ENCODE assay signal across 23 cellular contexts in genomic region chr5:161925960-161926359, GRCh38.
A peak's percentile ranks its signal among the peaks of the same experiment; 100 is the strongest.
DNase-seq lines count a peak whose midpoint lies in the region; ATAC-seq and TF ChIP-seq lines count a peak whose summit lies in the region.
"Had no signal": no experiment of that assay in that cellular context is flagged by ENCODE, and none has a peak within 500 bp of the region (broad histone marks: within the 10 kb centered on the region; RNA-seq: fewer than 3 reads in every experiment).

No MANE protein-coding gene starts in this region.

- H3K36me3 ChIP-seq in mammary epithelial cell (ENCODE audit: insufficient read depth, low read length): no peaks in the 10 kb centered on the region
- H3K36me3 ChIP-seq in GM23338 (ENCODE audit: insufficient read depth): no peaks in the 10 kb centered on the region
- no peaks in the 10 kb centered on the region for H3K36me3 ChIP-seq in OCI-LY3 (replicated peaks; ENCODE audit: low read depth, low read length)
- H3K36me3 ChIP-seq: ascending aorta; BLaER1 treated with 17β-estradiol and CSF1 and Interleukin-3, amounts not matched to agents 10 nM and 100 nM; gastroesophageal sphincter; suprapubic skin had no signal

- peak; percentile 21 for DNase-seq in MCF 10A (ENCODE audit: unreplicated experiment)
- no peak for DNase-seq in mammary epithelial cell
- peak; percentile 21 for DNase-seq in GM23338 (ENCODE audit: low spot score)
- no peak for DNase-seq in stimulated activated naive CD8-positive, alpha-beta T cell treated with anti-CD3 and anti-CD28 coated beads, Interleukin-15, amount 100 ng/mL, for 72 hours
- DNase-seq in effector CD8-positive, alpha-beta T cell (lab: John Stamatoyannopoulos, UW): no peak
- DNase-seq in foreskin melanocyte: no peak
- DNase-seq: activated CD8-positive, alpha-beta memory T cell treated with anti-CD3 and anti-CD28 coated beads, Interleukin-2, amount 50 U/mL, for 4 hours; activated naive CD8-positive, alpha-beta T cell treated with anti-CD3 and anti-CD28 coated beads for 36 hours; Calu3; caudate nucleus; islet precursor cell; NCI-H2171 treated with DMSO at 0.1 percent for 48 hours; NCI-H524 treated with DMSO at 0.1 percent for 48 hours; stimulated activated CD4-positive, alpha-beta T cell treated with anti-CD3 and anti-CD28 coated beads, Interleukin-1b, Interleukin-23, amount 100 ng/mL, for 48 hours; T-helper 17 cell had no signal

- H3K27me3 Mint-ChIP-seq in MCF 10A (ENCODE audit: insufficient read depth, unreplicated experiment) (peaks cover 66% of the 10 kb centered on the region), GM23338 (ENCODE audit: insufficient read depth, low read depth, poor library complexity) (no peaks in the 10 kb centered on the region)
- no peaks in the 10 kb centered on the region for H3K27me3 Mint-ChIP-seq in stimulated activated naive CD8-positive, alpha-beta T cell treated with anti-CD3 and anti-CD28 coated beads, Interleukin-15, amount 100 ng/mL, for 72 hours
- H3K27me3 Mint-ChIP-seq: activated naive CD8-positive, alpha-beta T cell treated with anti-CD3 and anti-CD28 coated beads for 36 hours; natural killer cell treated with Interleukin-12 subunit alpha and Interleukin-12 subunit beta and Interleukin-15 and Interleukin-18, amount 100 ng/mL, for 72 hours; T-helper 17 cell had no signal

- H3K27ac Mint-ChIP-seq in MCF 10A (ENCODE audit: low read depth, unreplicated experiment): no peak overlapping the region
- H3K27ac Mint-ChIP-seq in GM23338: no peak overlapping the region
- H3K27ac Mint-ChIP-seq in stimulated activated naive CD8-positive, alpha-beta T cell treated with anti-CD3 and anti-CD28 coated beads, Interleukin-15, amount 100 ng/mL, for 72 hours: no peak overlapping the region
- H3K27ac Mint-ChIP-seq: activated naive CD8-positive, alpha-beta T cell treated with anti-CD3 and anti-CD28 coated beads for 36 hours; activated T-helper 2 cell treated with anti-CD3 and anti-CD28 coated beads, Interferon-gamma antibody, Interleukin-2, Interleukin-4, amounts not matched to agents 10 μg/mL and 5 μg/mL and 100 μg/mL, durations not matched to agents 14 hours and 24 hours and 36 hours; natural killer cell treated with Interleukin-12 subunit alpha and Interleukin-12 subunit beta and Interleukin-15 and Interleukin-18, amount 100 ng/mL, for 72 hours; T-helper 17 cell had no signal

- no peak for ATAC-seq in GM23338
- no peak for ATAC-seq in stimulated activated naive CD8-positive, alpha-beta T cell treated with anti-CD3 and anti-CD28 coated beads, Interleukin-15, amount 100 ng/mL, for 72 hours
- ATAC-seq: gastroesophageal sphincter; natural killer cell treated with Interleukin-12 subunit alpha and Interleukin-12 subunit beta and Interleukin-15 and Interleukin-18, amount 100 ng/mL, for 72 hours; T-helper 17 cell had no signal

- no peaks in the 10 kb centered on the region for H3F3A ChIP-seq in GM23338 (replicated peaks; ENCODE audit: low read depth)

- in situ Hi-C loops in mammary epithelial cell (cut with MboI; ENCODE audit: low sequenced_read_pairs in 2 of 2): no loop called here

- no peaks in the 10 kb centered on the region for H4K20me1 ChIP-seq in mammary epithelial cell (ENCODE audit: insufficient read depth, low read length)
- H4K20me1 ChIP-seq in GM23338 (replicated peaks; ENCODE audit: insufficient read depth): no peaks in the 10 kb centered on the region
- H4K20me1 ChIP-seq in OCI-LY3 (ENCODE audit: insufficient read depth, low read length): no peaks in the 10 kb centered on the region
- H4K20me1 ChIP-seq: BLaER1 treated with 17β-estradiol and CSF1 and Interleukin-3, amounts not matched to agents 10 nM and 100 nM had no signal

- H3K27me3 ChIP-seq in mammary epithelial cell (ENCODE audit: insufficient read depth, low read length): no peaks in the 10 kb centered on the region
- H3K27me3 ChIP-seq in GM23338 (ENCODE audit: insufficient read depth): no peaks in the 10 kb centered on the region
- no peaks in the 10 kb centered on the region for H3K27me3 ChIP-seq in OCI-LY3 (ENCODE audit: low read depth, low read length)
- H3K27me3 ChIP-seq: ascending aorta; BLaER1 treated with 17β-estradiol and CSF1 and Interleukin-3, amounts not matched to agents 10 nM and 100 nM; gastroesophageal sphincter; suprapubic skin had no signal

- no peaks in the 10 kb centered on the region for H3K4me1 ChIP-seq in mammary epithelial cell (ENCODE audit: insufficient read depth, low read length)
- H3K4me1 ChIP-seq in GM23338 (ENCODE audit: insufficient read depth): no peaks in the 10 kb centered on the region
- no peaks in the 10 kb centered on the region for H3K4me1 ChIP-seq in OCI-LY3 (ENCODE audit: low read length)
- H3K4me1 ChIP-seq: ascending aorta; BLaER1 treated with 17β-estradiol and CSF1 and Interleukin-3, amounts not matched to agents 10 nM and 100 nM; gastroesophageal sphincter; suprapubic skin had no signal

- H3K9me3 Mint-ChIP-seq in MCF 10A (ENCODE audit: unreplicated experiment) (peaks cover 7% of the 10 kb centered on the region), GM23338 (peaks cover 21% of the 10 kb centered on the region)
- H3K9me3 Mint-ChIP-seq in stimulated activated naive CD8-positive, alpha-beta T cell treated with anti-CD3 and anti-CD28 coated beads, Interleukin-15, amount 100 ng/mL, for 72 hours: peaks cover 10 to 15% of the 10 kb centered on the region in 2 donors

- CTCF ChIA-PET in MCF 10A (lab: Yijun Ruan, JAX): interaction anchor here (0.6 to 1.0 kb wide), 3 partner anchors 15 to 1482 kb away, joined by 3 read pairs; no protein-coding TSS in a partner anchor
- CTCF ChIA-PET in mammary epithelial cell (lab: Charles Lee; ENCODE audit: low non-redundant PET): no interaction called here

- no peak overlapping the region for H3K9ac ChIP-seq in mammary epithelial cell (ENCODE audit: insufficient read depth, low read length)
- H3K9ac ChIP-seq in OCI-LY3 (ENCODE audit: low read length): no peak overlapping the region
- H3K9ac ChIP-seq: BLaER1 treated with 17β-estradiol and CSF1 and Interleukin-3, amounts not matched to agents 10 nM and 100 nM had no signal

- POLR2A ChIA-PET in MCF 10A (lab: Yijun Ruan, JAX): interaction anchor here (0.8 kb wide), 1 partner anchor 15 kb away, joined by 3 read pairs; no protein-coding TSS in a partner anchor

- H3K4me3 Mint-ChIP-seq in MCF 10A (ENCODE audit: unreplicated experiment) (no peak overlapping the region), GM23338 (no peak overlapping the region)
- no peak overlapping the region for H3K4me3 Mint-ChIP-seq in stimulated activated naive CD8-positive, alpha-beta T cell treated with anti-CD3 and anti-CD28 coated beads, Interleukin-15, amount 100 ng/mL, for 72 hours
- H3K4me3 Mint-ChIP-seq: activated naive CD8-positive, alpha-beta T cell treated with anti-CD3 and anti-CD28 coated beads for 36 hours; natural killer cell treated with Interleukin-12 subunit alpha and Interleukin-12 subunit beta and Interleukin-15 and Interleukin-18, amount 100 ng/mL, for 72 hours; T-helper 17 cell had no signal

- dilution Hi-C loops in mammary epithelial cell (cut with HindIII; ENCODE audit: low sequenced_read_pairs): no loop called here

- BruUV-seq in MCF 10A (replicated peaks; lab: Mats Ljungman, UMichigan): no TSS peak
- no TSS peak for BruUV-seq in mammary epithelial cell (replicated peaks; lab: Mats Ljungman, UMichigan)

- H3K79me2 ChIP-seq in mammary epithelial cell (ENCODE audit: insufficient read depth, low read length) (no peaks in the 10 kb centered on the region), GM23338 (replicated peaks; ENCODE audit: insufficient read depth) (no peaks in the 10 kb centered on the region), OCI-LY3 (ENCODE audit: low read length) (no peaks in the 10 kb centered on the region)

- no peak overlapping the region for H3K4me2 ChIP-seq in mammary epithelial cell (ENCODE audit: insufficient read depth, low read depth, low read length)
- H3K4me2 ChIP-seq in GM23338: no peak overlapping the region
- H3K4me2 ChIP-seq in OCI-LY3 (ENCODE audit: low read length): no peak overlapping the region
- H3K4me2 ChIP-seq: BLaER1 treated with 17β-estradiol and CSF1 and Interleukin-3, amounts not matched to agents 10 nM and 100 nM had no signal

- TF ChIP-seq CTCF in MCF 10A (IDR thresholded peaks at IDR 0.05; ENCODE audit: unreplicated experiment) (peak; percentile 8), mammary epithelial cell (conservative IDR thresholded peaks at IDR 0.05 in 1 of 2, IDR thresholded peaks at IDR 0.05 in 1 of 2; ENCODE audit: extremely low read depth in 1 of 2, insufficient read depth in 1 of 2, low read depth in 1 of 2, low read length in 2 of 2) (no peak), GM23338 (conservative IDR thresholded peaks at IDR 0.05; ENCODE audit: low read depth in 2 of 2) (peak; percentile 32 to 57), OCI-LY3 (IDR thresholded peaks at IDR 0.05; ENCODE audit: low read depth, low read length) (0 out of 2 replicates have a peak, but pooled peaks have one; percentile 11)

- H3K4me3 ChIP-seq in mammary epithelial cell (replicated peaks in 1 of 3; ENCODE audit: insufficient read depth in 1 of 3, low read depth in 2 of 3, low read length in 3 of 3) (no peak overlapping the region), GM23338 (no peak overlapping the region), OCI-LY3 (ENCODE audit: low read length) (no peak overlapping the region)
- H3K4me3 ChIP-seq: ascending aorta; BLaER1 treated with 17β-estradiol and CSF1 and Interleukin-3, amounts not matched to agents 10 nM and 100 nM; gastroesophageal sphincter; skin epidermis; suprapubic skin had no signal

- no peaks in the 10 kb centered on the region for H3K36me3 Mint-ChIP-seq in MCF 10A (ENCODE audit: insufficient read depth, unreplicated experiment)
- H3K36me3 Mint-ChIP-seq in GM23338 (ENCODE audit: low read depth): peaks cover 15% of the 10 kb centered on the region; the same call in 2 of the 3 replicates
- H3K36me3 Mint-ChIP-seq: activated naive CD8-positive, alpha-beta T cell treated with anti-CD3 and anti-CD28 coated beads for 36 hours; natural killer cell treated with Interleukin-12 subunit alpha and Interleukin-12 subunit beta and Interleukin-15 and Interleukin-18, amount 100 ng/mL, for 72 hours had no signal

- H3K27ac ChIP-seq in mammary epithelial cell (ENCODE audit: insufficient read depth, low read depth, low read length) (no peak overlapping the region), GM23338 (ENCODE audit: low read depth) (no peak overlapping the region), OCI-LY3 (ENCODE audit: low read length) (no peak overlapping the region)
- H3K27ac ChIP-seq: ascending aorta; BLaER1 treated with 17β-estradiol and CSF1 and Interleukin-3, amounts not matched to agents 10 nM and 100 nM; gastroesophageal sphincter; skin epidermis; suprapubic skin had no signal

- intact Hi-C loops in MCF 10A (cut with micrococcal nuclease) (no loop called here), mammary epithelial cell (cut with micrococcal nuclease) (no loop called here)

- H3K9me2 ChIP-seq in GM23338 (ENCODE audit: insufficient read depth): no peaks in the 10 kb centered on the region

- WGBS in mammary epithelial cell (ENCODE audit: low coverage, missing lambda C conversion rate): 44% methylated on average over 3 of the region's 4 CpGs

- H2AFZ ChIP-seq in mammary epithelial cell (ENCODE audit: low read depth, low read length) (no peak overlapping the region), GM23338 (no peak overlapping the region), OCI-LY3 (ENCODE audit: low read depth, low read length) (no peak overlapping the region)

- H3K9me3 ChIP-seq in mammary epithelial cell (replicated peaks; ENCODE audit: insufficient read depth, low read length): no peaks in the 10 kb centered on the region
- H3K9me3 ChIP-seq in OCI-LY3 (ENCODE audit: insufficient read depth, low read length): no peaks in the 10 kb centered on the region
- H3K9me3 ChIP-seq: ascending aorta, gastroesophageal sphincter, suprapubic skin had no signal

- no peaks in the 10 kb centered on the region for H3K4me1 Mint-ChIP-seq in MCF 10A (ENCODE audit: insufficient read depth, unreplicated experiment)
- no peaks in the 10 kb centered on the region for H3K4me1 Mint-ChIP-seq in GM23338
- H3K4me1 Mint-ChIP-seq in stimulated activated naive CD8-positive, alpha-beta T cell treated with anti-CD3 and anti-CD28 coated beads, Interleukin-15, amount 100 ng/mL, for 72 hours: no peaks in the 10 kb centered on the region
- H3K4me1 Mint-ChIP-seq: activated naive CD8-positive, alpha-beta T cell treated with anti-CD3 and anti-CD28 coated beads for 36 hours; T-helper 17 cell had no signal

Comparison
In these comparisons a context has a peak if more than half of its experiments do, and no peak if none do; other contexts are left out.
1. DNase-seq: peak in MCF 10A (single experiment) and GM23338 (single experiment); none in mammary epithelial cell (single experiment), stimulated activated naive CD8-positive, alpha-beta T cell treated with anti-CD3 and anti-CD28 coated beads, Interleukin-15, amount 100 ng/mL, for 72 hours (0 of 2), effector CD8-positive, alpha-beta T cell (single experiment) and foreskin melanocyte (single experiment).
2. CTCF ChIP-seq: peak in MCF 10A (single experiment), GM23338 (2 of 2) and OCI-LY3 (single experiment); none in mammary epithelial cell (0 of 2).